Comparison of ENCODE assay signal across 34 cellular contexts in the genomic region with DNA sequence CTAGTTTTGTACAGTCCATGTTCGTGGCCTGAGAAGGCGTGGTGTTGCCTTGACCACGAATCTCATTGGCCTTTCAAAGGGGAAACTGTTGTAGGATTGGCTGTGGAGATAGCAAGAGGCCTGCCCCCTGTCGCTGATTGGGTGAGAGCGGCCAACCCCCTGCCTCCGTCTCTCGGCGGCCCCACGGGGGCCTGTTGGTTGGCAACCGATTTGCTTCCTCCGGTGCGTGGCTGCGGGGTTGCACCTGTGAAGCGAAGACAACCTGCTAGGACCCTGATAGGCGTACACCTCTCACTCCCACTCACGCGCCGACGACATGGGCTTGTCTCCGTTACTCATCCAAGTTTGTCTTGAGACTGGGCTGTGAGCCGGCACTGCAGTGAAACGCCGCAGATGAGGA. TPM values are rescaled to one million over a fixed set of nuclear protein-coding genes. Genes with fewer than 3 reads are reported as not detected.
"Had no signal": no experiment of that assay in that cellular context is flagged by ENCODE, and none has a peak within 500 bp of the region (broad histone marks: within the 10 kb centered on the region; RNA-seq: fewer than 3 reads in every experiment).

A gene with protein sequence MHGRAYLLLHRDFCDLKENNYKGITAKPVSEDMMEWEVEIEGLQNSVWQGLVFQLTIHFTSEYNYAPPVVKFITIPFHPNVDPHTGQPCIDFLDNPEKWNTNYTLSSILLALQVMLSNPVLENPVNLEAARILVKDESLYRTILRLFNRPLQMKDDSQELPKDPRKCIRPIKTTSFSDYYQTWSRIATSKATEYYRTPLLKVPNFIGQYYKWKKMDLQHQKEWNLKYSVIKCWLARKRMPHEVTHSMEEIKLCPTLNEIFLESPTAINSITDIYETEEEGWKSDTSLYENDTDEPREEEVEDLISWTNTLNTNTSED (plus strand): TSS at position 204 of the 400 bp plus-strand sequence. CDS start 428 bp downstream, outside the sequence.

- H3K4me1 Mint-ChIP-seq: immature natural killer cell; naive thymus-derived CD8-positive, alpha-beta T cell; stimulated activated memory B cell treated with anti-CD40 and anti-IgM and Interleukin-4, amounts not matched to agents 10 μg/mL and 1 μg/mL and 100 μg/mL, for 72 hours had no signal

- H3K9me3 Mint-ChIP-seq: naive thymus-derived CD8-positive, alpha-beta T cell; stimulated activated memory B cell treated with anti-CD40 and anti-IgM and Interleukin-4, amounts not matched to agents 10 μg/mL and 1 μg/mL and 100 μg/mL, for 72 hours had no signal

- H3K4me1 ChIP-seq: left lung, lower lobe of right lung, parathyroid adenoma, psoas muscle, right lobe of liver, stomach, tibial artery, upper lobe of right lung, uterus had no signal

- DNase-seq: hippocampal formation; immature natural killer cell; kidney; left colon; left lung; lower lobe of right lung; mammary epithelial cell; mesenchymal stem cell; naive thymus-derived CD8-positive, alpha-beta T cell; occipital lobe; right lobe of liver; stimulated activated CD4-positive, alpha-beta T cell treated with anti-CD3 and anti-CD28 coated beads, Interleukin-1b, Interleukin-23, amount 100 ng/mL, for 48 hours; stimulated activated CD4-positive, alpha-beta T cell treated with anti-CD3 and anti-CD28 coated beads, Interleukin-2, amount 100 ng/mL, for 48 hours; stimulated activated CD4-positive, alpha-beta T cell treated with anti-CD3 and anti-CD28 coated beads, Interleukin-4, amount 100 ng/mL, for 4 hours; stimulated activated CD8-positive, alpha-beta memory T cell treated with anti-CD3 and anti-CD28 coated beads, Interleukin-4, amount 100 ng/mL, for 48 hours; stimulated activated naive CD8-positive, alpha-beta T cell treated with anti-CD3 and anti-CD28 coated beads, Interleukin-15, Interleukin-2, amounts not matched to agents 100 U/mL and 50 U/mL, for 24 hours; stomach; tibial artery; upper lobe of right lung; uterus had no signal

- H3K4me3 ChIP-seq: left lung, lower lobe of right lung, psoas muscle, right lobe of liver, smooth muscle cell, stomach, thoracic aorta, tibial artery, upper lobe of right lung, uterus had no signal

- H3K27ac Mint-ChIP-seq: immature natural killer cell; stimulated activated memory B cell treated with anti-CD40 and anti-IgM and Interleukin-4, amounts not matched to agents 10 μg/mL and 1 μg/mL and 100 μg/mL, for 72 hours had no signal

- H3K36me3 ChIP-seq: left lung, lower lobe of right lung, neutrophil, right lobe of liver, stomach, thoracic aorta, tibial artery, upper lobe of right lung, uterus had no signal

- H3K4me3 Mint-ChIP-seq: immature natural killer cell; naive thymus-derived CD8-positive, alpha-beta T cell; nephron; neural crest cell; stimulated activated memory B cell treated with anti-CD40 and anti-IgM and Interleukin-4, amounts not matched to agents 10 μg/mL and 1 μg/mL and 100 μg/mL, for 72 hours had no signal

- H3K27ac ChIP-seq: left lung, lower lobe of right lung, neutrophil, parathyroid adenoma, psoas muscle, right lobe of liver, stomach, thoracic aorta, tibial artery, upper lobe of right lung, uterus had no signal

- H2AFZ ChIP-seq: parathyroid adenoma had no signal

- H3K9ac ChIP-seq: parathyroid adenoma had no signal

- H3K9me3 ChIP-seq: left lung, lower lobe of right lung, neutrophil, psoas muscle, right lobe of liver, stomach, thoracic aorta, tibial artery, upper lobe of right lung, uterus had no signal

- ATAC-seq: left colon; left lung; lower lobe of right lung; naive thymus-derived CD8-positive, alpha-beta T cell; psoas muscle; right lobe of liver; stimulated activated memory B cell treated with anti-CD40 and anti-IgM and Interleukin-4, amounts not matched to agents 10 μg/mL and 1 μg/mL and 100 μg/mL, for 72 hours; stimulated activated naive CD8-positive, alpha-beta T cell treated with anti-CD3 and anti-CD28 coated beads, Interleukin-15, Interleukin-2, amounts not matched to agents 100 U/mL and 50 U/mL, for 24 hours; upper lobe of right lung had no signal

- H3K4me2 ChIP-seq: smooth muscle cell had no signal

- H3K79me2 ChIP-seq: parathyroid adenoma had no signal

- FAIRE-seq: islet of Langerhans, kidney had no signal

- H3K36me3 Mint-ChIP-seq: immature natural killer cell; naive thymus-derived CD8-positive, alpha-beta T cell; stimulated activated memory B cell treated with anti-CD40 and anti-IgM and Interleukin-4, amounts not matched to agents 10 μg/mL and 1 μg/mL and 100 μg/mL, for 72 hours had no signal

- H3K27me3 ChIP-seq: neutrophil, right lobe of liver, stomach, tibial artery, upper lobe of right lung, uterus had no signal

RNA-seq across cellular contexts. Expression of the gene that starts here (rescaled TPM):
- total RNA-seq: kidney; left colon; left lung; liver; lower lobe of right lung; mammary epithelial cell; mucosa of gallbladder; naive thymus-derived CD8-positive, alpha-beta T cell; neural crest cell; occipital lobe; osteocyte; posterior vena cava; psoas muscle; right lobe of liver; skeletal muscle tissue; smooth muscle cell; stomach; thoracic aorta; upper lobe of right lung; uterus had no signal
- polyA plus RNA-seq: immature natural killer cell; liver; mammary epithelial cell; naive thymus-derived CD8-positive, alpha-beta T cell; psoas muscle; smooth muscle cell had no signal
